Comparison of ENCODE assay signal across 8 cellular contexts in the genomic region with DNA sequence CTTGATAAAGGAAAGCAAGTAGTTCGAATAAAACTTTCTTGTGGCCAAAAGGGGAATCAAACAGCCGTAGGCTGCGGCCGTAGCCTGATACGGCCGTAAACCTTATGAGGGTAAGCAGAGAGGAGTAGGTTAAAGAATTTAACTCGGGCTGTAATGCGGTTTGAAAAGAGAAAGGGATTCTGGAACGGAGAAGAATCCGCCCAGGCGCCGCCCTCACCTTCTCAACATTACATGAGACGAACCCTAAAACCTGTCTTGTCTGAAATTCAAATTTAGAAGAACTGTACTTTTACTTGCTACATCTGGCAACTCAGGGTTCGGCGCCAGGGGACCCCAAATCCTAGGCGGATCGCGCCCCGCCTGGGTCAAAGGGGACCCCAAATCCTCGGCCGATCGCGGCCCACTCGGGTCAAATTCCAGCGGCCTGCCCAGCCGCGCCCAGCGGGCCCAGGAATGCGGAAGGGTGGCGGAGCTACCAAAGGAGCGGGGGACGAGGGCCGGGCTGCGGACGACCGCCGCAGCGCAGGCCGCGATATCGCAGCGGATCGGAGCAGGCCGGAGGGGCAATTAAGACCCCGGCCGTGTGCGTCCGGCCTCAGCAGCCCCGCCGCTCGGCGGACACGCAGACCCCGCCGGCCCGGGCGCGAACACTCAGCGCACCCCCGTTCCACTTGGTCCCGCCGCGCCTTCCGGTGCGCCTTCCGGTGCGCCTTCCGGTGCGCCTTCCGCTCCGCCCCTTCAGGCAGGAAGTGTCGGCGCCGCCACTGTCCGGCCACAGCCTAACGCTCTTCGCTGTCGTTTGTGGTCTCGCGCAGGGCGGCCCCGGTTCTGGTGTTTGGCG. TPM values are rescaled to one million over a fixed set of nuclear protein-coding genes. Genes with fewer than 3 reads are reported as not detected.
DNase-seq lines count a peak whose midpoint lies in the region; ATAC-seq lines count a peak whose summit lies in the region.

A gene (plus strand): TSS at position 741 of the 841 bp plus-strand sequence. CDS start 10,766 bp downstream, outside the sequence.

- DNase-seq in A172 (ENCODE audit: low spot score) = peak; percentile 79
- peak; percentile 90 for DNase-seq in NCI-H2196 (lab: John Stamatoyannopoulos, UW; ENCODE audit: unreplicated experiment)
- peak; percentile 82 for DNase-seq in activated CD4-positive, CD25-positive, alpha-beta regulatory T cell treated with anti-CD3 and anti-CD28 coated beads, Interleukin-2, amount 50 U/mL, for 72 hours
- peak; percentile 86 for DNase-seq in cerebellum (ENCODE audit: low spot score)
- peak; percentile 88 for DNase-seq in kidney tubule cell (ENCODE audit: low spot score)
- DNase-seq in stimulated activated CD4-positive, alpha-beta T cell treated with anti-CD3 and anti-CD28 coated beads, Interleukin-1b, Interleukin-23, amount 100 ng/mL, for 24 hours (ENCODE audit: low read depth in 4 of 4, low spot score in 1 of 4) = peak in 3 of 4 experiments; percentile 50 to 63 (median 63)

- ATAC-seq in GM18508 (IDR thresholded peaks at IDR 0.05; ENCODE audit: insufficient read depth, unreplicated experiment) (peak; percentile 59), HG02981 (IDR thresholded peaks at IDR 0.05; ENCODE audit: unreplicated experiment) (peak; percentile 81)

RNA-seq across cellular contexts. Expression of the gene that starts here (rescaled TPM):
- 633 and 743 TPM in 2 replicates for total RNA-seq in A172 (2014; rRNA removed; shearing (Covaris generic))
- total RNA-seq in cerebellum = 95.0 TPM

Comparison
In these comparisons a context has a peak if more than half of its experiments do, and no peak if none do; other contexts are left out.
1. Peak in every context shown above with its lines: DNase-seq and ATAC-seq.